ENCODE assay signal across 10 cellular contexts in genomic region chrX:75154871-75155270, GRCh38. TPM values are rescaled to one million over a fixed set of nuclear protein-coding genes. Genes with fewer than 3 reads are reported as not detected.
DNase-seq lines count a peak whose midpoint lies in the region; ATAC-seq, FAIRE-seq and TF ChIP-seq lines count a peak whose summit lies in the region.
"Had no signal": no experiment of that assay in that cellular context is flagged by ENCODE, and none has a peak within 500 bp of the region (broad histone marks: within the 10 kb centered on the region; RNA-seq: fewer than 3 reads in every experiment).

No MANE protein-coding gene starts in this region.

- peaks cover 31% of the 10 kb centered on the region for H3K4me1 Mint-ChIP-seq in activated CD4-positive, alpha-beta T cell treated with anti-CD3 and anti-CD28 coated beads, Interleukin-2, amount 10 ng/mL, durations not matched to agents 24 days and 14 days

- H3K36me3 ChIP-seq in OCI-LY1 (ENCODE audit: insufficient read depth, low read length) = no peaks in the 10 kb centered on the region
- no peaks in the 10 kb centered on the region for H3K36me3 ChIP-seq in endocrine pancreas (ENCODE audit: control insufficient read depth, insufficient read depth, low read length)
- H3K36me3 ChIP-seq in psoas muscle (ENCODE audit: insufficient read depth in 1 of 2, low read depth in 1 of 2) = no peaks in the 10 kb centered on the region

- peaks cover 38% of the 10 kb centered on the region for H3K4me1 ChIP-seq in OCI-LY1 (ENCODE audit: insufficient read depth, low read length, severe bottlenecking)
- peaks cover 17% of the 10 kb centered on the region for H3K4me1 ChIP-seq in endocrine pancreas (ENCODE audit: control insufficient read depth, insufficient read depth, low read length)
- H3K4me1 ChIP-seq in psoas muscle = peaks cover 8% of the 10 kb centered on the region

- no peaks in the 10 kb centered on the region for H3K27me3 Mint-ChIP-seq in activated CD4-positive, alpha-beta T cell treated with anti-CD3 and anti-CD28 coated beads, Interleukin-2, amount 10 ng/mL, durations not matched to agents 24 days and 14 days

- no peaks in the 10 kb centered on the region for H3F3A ChIP-seq in OCI-LY1 (ENCODE audit: insufficient read depth, low read length)

- H3K9ac ChIP-seq in OCI-LY1 (ENCODE audit: low read length) (peak overlapping the region; percentile 99), endocrine pancreas (ENCODE audit: control insufficient read depth, insufficient read depth, low read length) (no peak overlapping the region)

- WGBS in psoas muscle, 3 donors = 41 to 51% (median 45%) methylated on average over 1 of the region's 1 CpG

- H3K79me2 ChIP-seq in OCI-LY1 (ENCODE audit: insufficient read depth, low read length) = peaks cover 36% of the 10 kb centered on the region

- no peaks in the 10 kb centered on the region for H3K9me3 Mint-ChIP-seq in activated CD4-positive, alpha-beta T cell treated with anti-CD3 and anti-CD28 coated beads, Interleukin-2, amount 10 ng/mL, durations not matched to agents 24 days and 14 days

- POLR2A ChIA-PET in RWPE1 (lab: Yijun Ruan, JAX; ENCODE audit: low non-redundant PET) = no interaction called here

- H3K4me3 ChIP-seq in OCI-LY1 (ENCODE audit: low read depth, low read length, poor library complexity, severe bottlenecking) (peak overlapping the region; percentile 97), endocrine pancreas (ENCODE audit: control insufficient read depth, insufficient read depth, low read length) (peak overlapping the region; percentile 90), psoas muscle (peak overlapping the region; percentile 71)

- no peak for ATAC-seq in psoas muscle

- H3K27ac Mint-ChIP-seq in activated CD4-positive, alpha-beta T cell treated with anti-CD3 and anti-CD28 coated beads, Interleukin-2, amount 10 ng/mL, durations not matched to agents 24 days and 14 days = no peak overlapping the region

- H3K9me3 ChIP-seq in OCI-LY1 (ENCODE audit: low read length) = no peaks in the 10 kb centered on the region
- H3K9me3 ChIP-seq in endocrine pancreas (ENCODE audit: control insufficient read depth, low read length) = no peaks in the 10 kb centered on the region
- H3K9me3 ChIP-seq in psoas muscle = no peaks in the 10 kb centered on the region

- no peak for DNase-seq in activated CD4-positive, alpha-beta T cell treated with anti-CD3 and anti-CD28 coated beads, Interleukin-2, amount 10 ng/mL, durations not matched to agents 24 days and 14 days
- no peak for DNase-seq in activated CD4-positive, alpha-beta T cell treated with anti-CD3 and anti-CD28 coated beads, Interleukin-2, amount 50 U/mL, for 48 hours
- no peak for DNase-seq in psoas muscle
- no peak for DNase-seq in GF-D8 (lab: John Stamatoyannopoulos, UW)
- no peak for DNase-seq in RWPE1 (ENCODE audit: low spot score)
- no peak for DNase-seq in D721Med (ENCODE audit: insufficient read length, low spot score)
- DNase-seq: activated CD8-positive, alpha-beta memory T cell treated with anti-CD3 and anti-CD28 coated beads, Interleukin-2, amount 50 U/mL, for 48 hours; retina had no signal

- peaks cover 8% of the 10 kb centered on the region for H3K36me3 Mint-ChIP-seq in activated CD4-positive, alpha-beta T cell treated with anti-CD3 and anti-CD28 coated beads, Interleukin-2, amount 10 ng/mL, durations not matched to agents 24 days and 14 days (ENCODE audit: low read depth)

- H2AFZ ChIP-seq in OCI-LY1 (ENCODE audit: low read length) = no peak overlapping the region

- intact Hi-C loops in activated CD4-positive, alpha-beta T cell treated with anti-CD3 and anti-CD28 coated beads, Interleukin-2, amount 10 ng/mL, durations not matched to agents 24 days and 14 days (cut with micrococcal nuclease) = loop anchor here (5.0 to 10.0 kb wide), 2 partner anchors 93 to 230 kb away; partner anchors contain the start of gene NEXMIF
- intact Hi-C loops in psoas muscle (cut with DNase I) = loop anchor here in 1 of 2 donors (10.0 kb wide), 1 partner anchor 120 kb away; the partner anchor contains the start of gene UPRT

- H3K4me2 ChIP-seq in OCI-LY1 (ENCODE audit: low read length) = peak overlapping the region; percentile 92

- no peaks in the 10 kb centered on the region for H3K9me2 ChIP-seq in OCI-LY1 (ENCODE audit: low read depth, low read length)

- H4K20me1 ChIP-seq in OCI-LY1 (ENCODE audit: insufficient read depth, low read length) = no peaks in the 10 kb centered on the region

- peak overlapping the region; percentile 90 for H3K4me3 Mint-ChIP-seq in activated CD4-positive, alpha-beta T cell treated with anti-CD3 and anti-CD28 coated beads, Interleukin-2, amount 10 ng/mL, durations not matched to agents 24 days and 14 days

- no peak for TF ChIP-seq CTCF in OCI-LY1 (IDR thresholded peaks at IDR 0.05; ENCODE audit: low read length)
- no peak for TF ChIP-seq CTCF in psoas muscle (IDR thresholded peaks at IDR 0.05)
- TF ChIP-seq CTCF in RWPE1 (conservative IDR thresholded peaks at IDR 0.05; ENCODE audit: low read depth) = no peak
- TF ChIP-seq CTCF in D721Med (IDR thresholded peaks at IDR 0.05; ENCODE audit: insufficient read depth, missing control alignments) = no peak

- no peak for FAIRE-seq in D721Med (lab: Jason Lieb, UNC)

- CTCF ChIA-PET in RWPE1 (lab: Yijun Ruan, JAX) = no interaction called here

- H3K27ac ChIP-seq in OCI-LY1 (ENCODE audit: low read depth, low read length, poor library complexity, severe bottlenecking) (no peak overlapping the region), psoas muscle (no peak overlapping the region), RWPE1 (no peak overlapping the region)

- H3K27me3 ChIP-seq in OCI-LY1 (ENCODE audit: insufficient read depth, low read length) = no peaks in the 10 kb centered on the region
- H3K27me3 ChIP-seq in endocrine pancreas (ENCODE audit: control insufficient read depth, insufficient read depth, low read length) = no peaks in the 10 kb centered on the region
- H3K27me3 ChIP-seq in psoas muscle (ENCODE audit: insufficient read depth in 3 of 3, low read length in 2 of 3) = no peaks in the 10 kb centered on the region

RNA-seq across cellular contexts. Expression of gene ABCB7, which starts 1.2 kb away (rescaled TPM):
- total RNA-seq in activated CD4-positive, alpha-beta T cell treated with anti-CD3 and anti-CD28 coated beads, Interleukin-2, amount 10 ng/mL, durations not matched to agents 24 days and 14 days = 37.4 and 45.7 TPM in 2 replicates
- total RNA-seq in psoas muscle = 10 to 100 TPM; 23.6 to 39.6 (median 26.8) TPM
- 10 to 100 TPM in 2 of 3 donors, 1 to 10 TPM in 1; 9.1 to 17.1 (median 16.2) TPM for polyA plus RNA-seq in psoas muscle
